Comparison of ENCODE assay signal across 14 cellular contexts in the genomic region with DNA sequence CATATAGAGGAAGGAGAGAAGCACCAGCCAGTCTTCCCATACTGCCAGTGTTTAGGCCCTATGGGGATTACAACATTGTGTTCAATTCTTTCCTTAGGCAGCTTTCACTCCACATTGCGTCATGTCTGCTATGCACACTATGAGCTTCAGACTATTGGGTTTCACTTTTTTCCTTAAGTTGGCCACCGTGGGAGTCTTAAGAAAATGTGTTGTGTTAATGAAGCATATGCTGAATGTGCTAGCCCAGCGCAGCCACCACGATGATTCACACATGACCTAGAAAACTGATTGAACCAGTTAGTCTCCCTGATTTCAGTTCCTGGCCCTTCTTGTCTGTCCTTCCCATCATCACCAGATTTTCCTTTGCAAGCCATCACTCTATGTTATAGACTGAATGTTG. TPM values are rescaled to one million over a fixed set of nuclear protein-coding genes. Genes with fewer than 3 reads are reported as not detected.
DNase-seq lines count a peak whose midpoint lies in the region; ATAC-seq, FAIRE-seq and TF ChIP-seq lines count a peak whose summit lies in the region.
"Had no signal": no experiment of that assay in that cellular context is flagged by ENCODE, and none has a peak within 500 bp of the region (broad histone marks: within the 10 kb centered on the region; RNA-seq: fewer than 3 reads in every experiment).

No MANE protein-coding gene starts in this region.

- H4K20me1 ChIP-seq in K562 (replicated peaks; ENCODE audit: control insufficient read depth, insufficient read depth, low read length) = no peaks in the 10 kb centered on the region

- peaks cover 2% of the 10 kb centered on the region; the same call in 1 of the 2 replicates for H3K9me3 ChIP-seq in K562 (replicated peaks; ENCODE audit: control insufficient read depth, insufficient read depth, low read depth, low read length)

- no peaks in the 10 kb centered on the region for H3K27me3 ChIP-seq in K562 (ENCODE audit: control insufficient read depth in 2 of 2, insufficient read depth in 2 of 2, low read length in 2 of 2)
- H3K27me3 ChIP-seq: right atrium auricular region had no signal

- H3K4me1 ChIP-seq in K562 (replicated peaks in 1 of 2; ENCODE audit: control insufficient read depth in 2 of 2, insufficient read depth in 2 of 2, low read length in 2 of 2) = peaks cover 33 to 34% of the 10 kb centered on the region in 2 experiments

- H3K4me3 ChIP-seq in K562 = no peak overlapping the region
- H3K4me3 ChIP-seq: GM12878, right atrium auricular region had no signal

- no peak overlapping the region; the same call in 1 of the 2 replicates for H2AFZ ChIP-seq in K562 (ENCODE audit: low read depth, low read length)

- FAIRE-seq in K562 (lab: Jason Lieb, UNC) = no peak
- FAIRE-seq: GM12878 had no signal

- no peaks in the 10 kb centered on the region for H3K36me3 ChIP-seq in K562 (ENCODE audit: control insufficient read depth, insufficient read depth, low read length)
- H3K36me3 ChIP-seq: right atrium auricular region had no signal

- no peak for TF ChIP-seq EP300 in K562 (IDR thresholded peaks at IDR 0.05; ENCODE audit: low read length)

- H3K9me1 ChIP-seq in K562 (ENCODE audit: control insufficient read depth, insufficient read depth, low read length) = no peaks in the 10 kb centered on the region

- DNase-seq in AG08395 (ENCODE audit: low spot score) = peak; percentile 62
- peak; percentile 68 for DNase-seq in HT1080 (ENCODE audit: low read depth)
- peak in 1 of 4 experiments; percentile 27 for DNase-seq in K562 (ENCODE audit: extremely low read depth in 1 of 4, low spot score in 3 of 4)
- DNase-seq in kidney tubule cell (ENCODE audit: low spot score) = peak; percentile 57
- DNase-seq: activated CD8-positive, alpha-beta memory T cell treated with anti-CD3 and anti-CD28 coated beads, Interleukin-2, amount 50 U/mL, for 48 hours; glutamatergic neuron; NCI-H1436 treated with DMSO at 0.1 percent for 48 hours; T-helper 9 cell had no signal

- intact Hi-C loops in K562 (cut with micrococcal nuclease) = loop anchor here (5.0 kb wide), 2 partner anchors 46 to 139 kb away; a partner anchor contains a TSS

- ATAC-seq in K562 (no peak), HG03469 (IDR thresholded peaks at IDR 0.05; ENCODE audit: unreplicated experiment) (no peak), GM21737 (IDR thresholded peaks at IDR 0.05; ENCODE audit: unreplicated experiment) (no peak), HG02759 (IDR thresholded peaks at IDR 0.05; ENCODE audit: unreplicated experiment) (no peak)
- no peak for ATAC-seq in activated CD4-positive, CD25-positive, alpha-beta regulatory T cell treated with anti-CD3 and anti-CD28 coated beads, Interleukin-2, amount 50 U/mL, for 24 hours
- ATAC-seq: GM12878 had no signal

- TF ChIP-seq CTCF in K562 (IDR thresholded peaks at IDR 0.05 in 2 of 3, conservative IDR thresholded peaks at IDR 0.05 in 1 of 3; ENCODE audit: insufficient read depth in 2 of 3, low read depth in 1 of 3, low read length in 3 of 3) = no peak

- H3K27ac ChIP-seq in K562 (ENCODE audit: extremely low read depth, low read depth, low read length) = no peak overlapping the region
- H3K27ac ChIP-seq: right atrium auricular region had no signal

- WGBS in K562 (ENCODE audit: insufficient coverage, low coverage, missing lambda C conversion rate) = 38% methylated on average over 4 of the region's 4 CpGs

- in situ Hi-C loops in K562 (cut with MboI) = no loop called here

- no peak overlapping the region for H3K4me2 ChIP-seq in K562 (ENCODE audit: insufficient read depth, low read length)

- POLR2A ChIA-PET in K562 (lab: Yijun Ruan, JAX) = no interaction called here

- BruUV-seq in K562 (replicated peaks; lab: Mats Ljungman, UMichigan) = no TSS peak

- H3K9ac ChIP-seq in K562 (ENCODE audit: insufficient read depth in 1 of 2, low read depth in 2 of 2, low read length in 2 of 2) = no peak overlapping the region

- TF ChIP-seq POLR2A in K562 (conservative IDR thresholded peaks at IDR 0.05) = no peak

- no peaks in the 10 kb centered on the region for H3K79me2 ChIP-seq in K562 (ENCODE audit: control insufficient read depth, insufficient read depth, low read length)

- no peak for TF ChIP-seq RAD21 in K562 (CRISPR knock-in tag; conservative IDR thresholded peaks at IDR 0.05 in 1 of 2, IDR thresholded peaks at IDR 0.05 in 1 of 2)

- CTCF ChIA-PET in K562 (lab: Yijun Ruan, JAX; ENCODE audit: low intra/inter-chr PET ratio) = no interaction called here

TF ChIP-seq in K562, 482 proteins besides CTCF, POLR2A, EP300 and RAD21 (continues in another document):
- peak; percentile 81 for TF ChIP-seq CEBPB (tag; IDR thresholded peaks at IDR 0.05)

RNA-seq across cellular contexts. Expression of a gene that starts 21.5 kb away (rescaled TPM):
- 0.10 TPM in 1 of 2 replicates, not detected in the other for total RNA-seq in HT1080 (2014; rRNA removed; shearing (Covaris generic))
- 1.3 and 1.4 TPM in 2 replicates for polyA plus RNA-seq in HT1080 (2015; cell fraction: cytosol; rRNA removed)
- polyA plus RNA-seq in HT1080 (2015; cell fraction: nucleus; rRNA removed) = 0.68 and 1.4 TPM in 2 replicates
- 1.7 and 4.6 TPM in 2 replicates for total RNA-seq in K562 (2011; cell fraction: chromatin; rRNA removed; ENCODE audit: low replicate concordance)
- 5.0 and 6.5 TPM in 2 replicates for total RNA-seq in K562 (2011; cell fraction: nucleolus; rRNA removed)
- total RNA-seq in K562 (2011; cell fraction: nucleoplasm; rRNA removed) = 3.4 and 3.9 TPM in 2 replicates
- total RNA-seq in K562 (2014; rRNA removed) = 6.4 and 7.3 TPM in 2 replicates
- total RNA-seq in K562 (2014; rRNA removed; fragmentation: Illumina TruSeq; extraction: Trizol) = 1.6 and 2.3 TPM in 2 replicates
- total RNA-seq in K562 (2015; rRNA removed; fragmentation: Illumina TruSeq; extraction: Trizol) = 3.3 and 3.8 TPM in 2 replicates
- total RNA-seq in K562 (2021) = 5.1 and 5.8 TPM in 2 replicates
- polyA plus RNA-seq in K562 (2011; rRNA removed) = 9.7 and 14.5 TPM in 2 replicates
- polyA plus RNA-seq in K562 (2011; cell fraction: cytosol; rRNA removed) = 18.8 and 24.4 TPM in 2 replicates
- polyA plus RNA-seq in K562 (2011; cell fraction: nucleus; rRNA removed) = 5.8 and 7.2 TPM in 2 replicates
- 9.9 and 11.3 TPM in 2 replicates for polyA plus RNA-seq in K562 (2012)
- 4.6 and 9.1 TPM in 2 replicates for polyA plus RNA-seq in K562 (2014; fragmentation: Illumina TruSeq; extraction: Trizol)
- under 1 TPM; 0.11 to 0.18 TPM for polyA plus RNA-seq in K562 (2014; fragmentation: Nextera tagmentation; extraction: Ambion mirVana)
- polyA plus RNA-seq in K562 (2014; rRNA removed) = 6.1 and 7.0 TPM in 2 replicates
- 5.1 and 6.2 TPM in 2 replicates for polyA minus RNA-seq in K562 (2011; rRNA and poly(A)+ RNA removed)
- polyA minus RNA-seq in K562 (2011; cell fraction: cytosol; rRNA and poly(A)+ RNA removed) = 7.5 and 11.3 TPM in 2 replicates
- 2.7 and 6.1 TPM in 2 replicates for polyA minus RNA-seq in K562 (2011; cell fraction: nucleus; rRNA and poly(A)+ RNA removed)

RNA-seq across cellular contexts. Expression of a gene that starts 48.6 kb away (rescaled TPM):
- 106 and 118 TPM in 2 replicates for total RNA-seq in HT1080 (2014; rRNA removed; shearing (Covaris generic))
- 62.3 and 70.3 TPM in 2 replicates for polyA plus RNA-seq in HT1080 (2015; cell fraction: cytosol; rRNA removed)
- polyA plus RNA-seq in HT1080 (2015; cell fraction: nucleus; rRNA removed) = 65.7 and 67.4 TPM in 2 replicates
- 19.1 and 41.5 TPM in 2 replicates for total RNA-seq in K562 (2011; cell fraction: chromatin; rRNA removed; ENCODE audit: low replicate concordance)
- 35.0 and 37.2 TPM in 2 replicates for total RNA-seq in K562 (2011; cell fraction: nucleolus; rRNA removed)
- total RNA-seq in K562 (2011; cell fraction: nucleoplasm; rRNA removed) = 24.8 and 26.5 TPM in 2 replicates
- total RNA-seq in K562 (2014; rRNA removed) (92.1 and 101 TPM in 2 replicates), K562 (2014; rRNA removed; fragmentation: Illumina TruSeq; extraction: Trizol) (18.1 and 23.5 TPM in 2 replicates), K562 (2015; rRNA removed; fragmentation: Illumina TruSeq; extraction: Trizol) (43.2 and 44.9 TPM in 2 replicates), K562 (2021) (81.8 and 82.4 TPM in 2 replicates)
- polyA plus RNA-seq in K562 (2011; rRNA removed) (45.6 and 52.0 TPM in 2 replicates), K562 (2014; fragmentation: Illumina TruSeq; extraction: Trizol) (50.1 and 68.1 TPM in 2 replicates), K562 (2014; fragmentation: Nextera tagmentation; extraction: Ambion mirVana) (1 to 10 TPM; 3.6 to 6.3 TPM), K562 (2014; rRNA removed) (73.1 and 73.4 TPM in 2 replicates)
- 57.7 and 124 TPM in 2 replicates for polyA plus RNA-seq in K562 (2011; cell fraction: cytosol; rRNA removed)
- polyA plus RNA-seq in K562 (2011; cell fraction: nucleus; rRNA removed) = 49.0 and 58.3 TPM in 2 replicates
- 70.6 and 119 TPM in 2 replicates for polyA plus RNA-seq in K562 (2012)
- polyA minus RNA-seq in K562 (2011; rRNA and poly(A)+ RNA removed) = 29.1 and 41.2 TPM in 2 replicates
- polyA minus RNA-seq in K562 (2011; cell fraction: cytosol; rRNA and poly(A)+ RNA removed) = 61.6 and 63.4 TPM in 2 replicates
- polyA minus RNA-seq in K562 (2011; cell fraction: nucleus; rRNA and poly(A)+ RNA removed) = 17.5 and 22.9 TPM in 2 replicates

RNA-seq across cellular contexts. Expression of a gene that starts 52.8 kb away (rescaled TPM):
- total RNA-seq in HT1080 (2014; rRNA removed; shearing (Covaris generic)) = 62.2 and 63.9 TPM in 2 replicates
- polyA plus RNA-seq in HT1080 (2015; cell fraction: cytosol; rRNA removed) = 37.5 and 50.8 TPM in 2 replicates
- polyA plus RNA-seq in HT1080 (2015; cell fraction: nucleus; rRNA removed) = 19.1 and 26.1 TPM in 2 replicates
- total RNA-seq in K562 (2011; cell fraction: chromatin; rRNA removed; ENCODE audit: low replicate concordance) = 101 and 118 TPM in 2 replicates
- 85.9 and 99.7 TPM in 2 replicates for total RNA-seq in K562 (2011; cell fraction: nucleolus; rRNA removed)
- total RNA-seq in K562 (2011; cell fraction: nucleoplasm; rRNA removed) = 97.7 and 105 TPM in 2 replicates
- total RNA-seq in K562 (2014; rRNA removed) (123 and 126 TPM in 2 replicates), K562 (2014; rRNA removed; fragmentation: Illumina TruSeq; extraction: Trizol) (41.4 and 42.7 TPM in 2 replicates), K562 (2015; rRNA removed; fragmentation: Illumina TruSeq; extraction: Trizol) (52.0 and 56.4 TPM in 2 replicates), K562 (2021) (74.4 and 81.6 TPM in 2 replicates)
- polyA plus RNA-seq in K562 (2011; rRNA removed) (62.2 and 64.5 TPM in 2 replicates), K562 (2014; fragmentation: Illumina TruSeq; extraction: Trizol) (29.0 and 49.1 TPM in 2 replicates), K562 (2014; fragmentation: Nextera tagmentation; extraction: Ambion mirVana) (10 to 100 TPM; 12.9 to 19.4 TPM), K562 (2014; rRNA removed) (165 and 185 TPM in 2 replicates)
- polyA plus RNA-seq in K562 (2011; cell fraction: cytosol; rRNA removed) = 83.4 and 238 TPM in 2 replicates
- polyA plus RNA-seq in K562 (2011; cell fraction: nucleus; rRNA removed) = 74.0 and 91.4 TPM in 2 replicates
- 79.5 and 80.8 TPM in 2 replicates for polyA plus RNA-seq in K562 (2012)
- 30.7 and 32.6 TPM in 2 replicates for polyA minus RNA-seq in K562 (2011; rRNA and poly(A)+ RNA removed)
- polyA minus RNA-seq in K562 (2011; cell fraction: cytosol; rRNA and poly(A)+ RNA removed) = 14.1 and 15.7 TPM in 2 replicates
- polyA minus RNA-seq in K562 (2011; cell fraction: nucleus; rRNA and poly(A)+ RNA removed) = 39.4 and 48.7 TPM in 2 replicates
